ENCODE assay signal across 9 cellular contexts in genomic region chr12:16385779-16386646, GRCh38. TPM values are rescaled to one million over a fixed set of nuclear protein-coding genes. Genes with fewer than 3 reads are reported as not detected.
DNase-seq lines count a peak whose midpoint lies in the region; ATAC-seq and TF ChIP-seq lines count a peak whose summit lies in the region.
"Had no signal": no experiment of that assay in that cellular context is flagged by ENCODE, and none has a peak within 500 bp of the region (broad histone marks: within the 10 kb centered on the region; RNA-seq: fewer than 3 reads in every experiment).

No MANE protein-coding gene starts in this region.

- no peaks in the 10 kb centered on the region for H3K79me2 ChIP-seq in hepatocyte

- peak; percentile 64 for TF ChIP-seq CTCF in WERI-Rb-1 (IDR thresholded peaks at IDR 0.05; ENCODE audit: low read depth, low read length)
- TF ChIP-seq CTCF in hepatocyte (IDR thresholded peaks at IDR 0.05; ENCODE audit: poor library complexity): peak; percentile 77

- no peaks in the 10 kb centered on the region for H3K9me3 ChIP-seq in WERI-Rb-1 (ENCODE audit: severe bottlenecking)
- H3K9me3 ChIP-seq in hepatocyte (ENCODE audit: low read depth): no peaks in the 10 kb centered on the region

- 44% methylated on average over 13 of the region's 13 CpGs for WGBS in hepatocyte (ENCODE audit: low lambda C conversion rate, missing lambda C conversion rate)

- H4K20me1 ChIP-seq in hepatocyte (ENCODE audit: insufficient read depth, poor library complexity, severe bottlenecking): no peaks in the 10 kb centered on the region

- H3K27ac ChIP-seq in WERI-Rb-1: no peak overlapping the region
- no peak overlapping the region for H3K27ac ChIP-seq in hepatocyte

- H2AFZ ChIP-seq in hepatocyte: peak overlapping the region; percentile 64

- DNase-seq in DMS79 treated with DMSO at 0.1 percent for 48 hours (lab: John Stamatoyannopoulos, UW): peak; percentile 78
- DNase-seq in NCI-H1048 (lab: John Stamatoyannopoulos, UW): peak; percentile 35
- peak; percentile 55 for DNase-seq in WERI-Rb-1
- peak; percentile 68 for DNase-seq in hepatocyte (ENCODE audit: low spot score)
- peak; percentile 4 for DNase-seq in smooth muscle cell of the brain vasculature (ENCODE audit: low read depth, low spot score)
- DNase-seq in T-helper 1 cell: no peak

- peak overlapping the region; percentile 68 for H3K4me2 ChIP-seq in hepatocyte

- no peaks in the 10 kb centered on the region for H3K36me3 ChIP-seq in WERI-Rb-1
- no peaks in the 10 kb centered on the region for H3K36me3 ChIP-seq in hepatocyte (replicated peaks; ENCODE audit: insufficient read depth, low read depth)

- H3K27me3 ChIP-seq in WERI-Rb-1 (ENCODE audit: insufficient read depth, low read depth, severe bottlenecking) (no peaks in the 10 kb centered on the region), hepatocyte (no peaks in the 10 kb centered on the region)

- no peaks in the 10 kb centered on the region for H3K4me1 ChIP-seq in hepatocyte (ENCODE audit: insufficient read depth)

- H3K4me3 ChIP-seq in WERI-Rb-1 (ENCODE audit: low read depth, low read length): no peak overlapping the region
- H3K4me3 ChIP-seq in hepatocyte: no peak overlapping the region
- H3K4me3 ChIP-seq: K562 had no signal

- H3K9me2 ChIP-seq in hepatocyte (replicated peaks; ENCODE audit: insufficient read depth): no peaks in the 10 kb centered on the region

- ATAC-seq in HG02588 (IDR thresholded peaks at IDR 0.05; ENCODE audit: unreplicated experiment) (no peak), GM21367 (IDR thresholded peaks at IDR 0.05; ENCODE audit: unreplicated experiment) (no peak)
- ATAC-seq: K562 had no signal

RNA-seq across cellular contexts. Expression of gene MGST1, which starts 38.6 kb away (rescaled TPM):
- 256 and 271 TPM in 2 replicates for total RNA-seq in hepatocyte
- polyA plus RNA-seq in hepatocyte: 300 and 434 TPM in 2 replicates

Comparison
In these comparisons a context has a peak if more than half of its experiments do, and no peak if none do; other contexts are left out.
1. DNase-seq: peak in DMS79 treated with DMSO at 0.1 percent for 48 hours (single experiment), NCI-H1048 (single experiment), WERI-Rb-1 (single experiment), hepatocyte (single experiment) and smooth muscle cell of the brain vasculature (single experiment); none in T-helper 1 cell (0 of 5).